ENCODE assay signal across 9 cellular contexts in the genomic region with DNA sequence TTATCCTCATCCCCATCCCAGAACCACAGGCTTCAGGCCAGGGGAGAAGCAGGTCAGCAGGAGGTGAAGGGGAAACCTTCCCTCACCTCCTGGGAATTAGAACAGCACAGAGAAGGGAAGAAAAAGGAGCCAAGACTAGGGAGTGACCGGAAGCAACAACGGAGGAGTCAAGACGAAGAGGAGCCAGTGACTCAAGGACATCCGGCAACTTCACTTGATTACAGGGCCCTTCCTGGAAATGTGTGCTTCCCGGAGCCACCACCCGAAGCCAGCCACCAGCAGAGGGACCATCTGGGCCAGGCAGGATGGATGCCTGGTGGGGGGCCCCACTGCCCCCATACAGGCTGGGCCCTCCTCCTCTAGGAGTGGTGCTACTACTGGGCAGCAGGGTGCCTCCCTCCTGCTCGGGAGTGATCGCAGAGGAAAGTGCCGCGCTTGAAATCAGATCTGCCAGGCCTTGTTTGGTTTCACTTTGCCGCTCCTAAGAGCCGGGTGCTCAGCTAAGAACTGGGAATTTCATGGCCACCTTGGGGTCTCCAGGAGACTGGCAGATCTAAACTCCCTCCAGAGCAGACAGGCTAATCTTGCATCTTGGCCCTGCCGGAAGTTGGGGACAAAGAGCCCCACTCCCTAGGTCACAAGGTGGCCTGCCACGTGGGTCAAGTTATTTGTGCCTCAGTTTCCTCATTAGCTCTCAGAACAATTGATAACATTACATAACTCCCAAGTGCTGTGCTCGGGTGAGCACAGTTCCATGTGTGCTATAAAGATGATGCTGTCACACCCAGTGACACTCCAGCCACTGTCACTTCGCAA. TPM values are rescaled to one million over a fixed set of nuclear protein-coding genes. Genes with fewer than 3 reads are reported as not detected.
DNase-seq lines count a peak whose midpoint lies in the region; ATAC-seq and TF ChIP-seq lines count a peak whose summit lies in the region.
"Had no signal": no experiment of that assay in that cellular context is flagged by ENCODE, and none has a peak within 500 bp of the region (broad histone marks: within the 10 kb centered on the region; RNA-seq: fewer than 3 reads in every experiment).

No MANE protein-coding gene starts in this region.

- H3K36me3 ChIP-seq in esophagus squamous epithelium (no peaks in the 10 kb centered on the region), neural progenitor cell (no peaks in the 10 kb centered on the region)

- H3F3A ChIP-seq in neural progenitor cell (ENCODE audit: low read depth) = peaks cover 15% of the 10 kb centered on the region

- H3K27ac ChIP-seq in esophagus squamous epithelium (peak overlapping the region; percentile 82 to 100 (median 96)), neural progenitor cell (no peak overlapping the region)

- WGBS in esophagus squamous epithelium, 2 donors = 7 to 19% methylated on average over 8 to 10 of the region's 16 CpGs

- H3K4me1 Mint-ChIP-seq in T-helper 2 cell treated with Interferon-gamma antibody and Interleukin-4, amounts not matched to agents 5 μg/mL and 100 μg/mL, for 36 hours (ENCODE audit: low read depth) = peaks cover 7% of the 10 kb centered on the region
- peaks cover 31% of the 10 kb centered on the region for H3K4me1 Mint-ChIP-seq in neural progenitor cell
- H3K4me1 Mint-ChIP-seq in activated T-helper 1 cell treated with anti-CD3 and anti-CD28 coated beads, Interleukin-12 subunit alpha, Interleukin-12 subunit beta, Interleukin-2, Interleukin-4 antibody, amounts not matched to agents 30 ng/mL and 10 ng/mL and 1 ng/mL, durations not matched to agents 14 hours and 24 hours and 36 hours (ENCODE audit: low read depth) = peaks cover 3% of the 10 kb centered on the region
- H3K4me1 Mint-ChIP-seq in stimulated activated naive CD8-positive, alpha-beta T cell treated with anti-CD3 and anti-CD28 coated beads, Interleukin-15, amount 100 ng/mL, for 72 hours = peaks cover 4% of the 10 kb centered on the region

- no peak for TF ChIP-seq POLR2A in esophagus squamous epithelium (IDR thresholded peaks at IDR 0.05)

- peak overlapping the region; percentile 15 to 64 (median 40) for H3K4me3 ChIP-seq in esophagus squamous epithelium
- no peak overlapping the region for H3K4me3 ChIP-seq in neural progenitor cell

- H2AFZ ChIP-seq in neural progenitor cell (replicated peaks) = no peak overlapping the region

- peak in 4 of 6 experiments; percentile 15 to 47 (median 29) for TF ChIP-seq CTCF in esophagus squamous epithelium (IDR thresholded peaks at IDR 0.05)
- peak; percentile 18 for TF ChIP-seq CTCF in neural progenitor cell (IDR thresholded peaks at IDR 0.05)

- H3K27ac Mint-ChIP-seq in T-helper 2 cell treated with Interferon-gamma antibody and Interleukin-4, amounts not matched to agents 5 μg/mL and 100 μg/mL, for 36 hours = peak overlapping the region; percentile 26
- H3K27ac Mint-ChIP-seq in neural progenitor cell = no peak overlapping the region
- no peak overlapping the region for H3K27ac Mint-ChIP-seq in activated T-helper 1 cell treated with anti-CD3 and anti-CD28 coated beads, Interleukin-12 subunit alpha, Interleukin-12 subunit beta, Interleukin-2, Interleukin-4 antibody, amounts not matched to agents 30 ng/mL and 10 ng/mL and 1 ng/mL, durations not matched to agents 14 hours and 24 hours and 36 hours
- H3K27ac Mint-ChIP-seq in stimulated activated naive CD8-positive, alpha-beta T cell treated with anti-CD3 and anti-CD28 coated beads, Interleukin-15, amount 100 ng/mL, for 72 hours = no peak overlapping the region
- H3K27ac Mint-ChIP-seq: activated naive CD8-positive, alpha-beta T cell treated with anti-CD3 and anti-CD28 coated beads, Interleukin-2, amount 10 ng/mL, durations not matched to agents 7 days and 5 days had no signal

- peaks cover 44 to 99% (median 76%) of the 10 kb centered on the region in 3 donors for H3K4me1 ChIP-seq in esophagus squamous epithelium
- peaks cover 31% of the 10 kb centered on the region for H3K4me1 ChIP-seq in neural progenitor cell

- no peaks in the 10 kb centered on the region for H3K9me3 Mint-ChIP-seq in T-helper 2 cell treated with Interferon-gamma antibody and Interleukin-4, amounts not matched to agents 5 μg/mL and 100 μg/mL, for 36 hours
- no peaks in the 10 kb centered on the region for H3K9me3 Mint-ChIP-seq in neural progenitor cell
- H3K9me3 Mint-ChIP-seq in activated T-helper 1 cell treated with anti-CD3 and anti-CD28 coated beads, Interleukin-12 subunit alpha, Interleukin-12 subunit beta, Interleukin-2, Interleukin-4 antibody, amounts not matched to agents 30 ng/mL and 10 ng/mL and 1 ng/mL, durations not matched to agents 14 hours and 24 hours and 36 hours = no peaks in the 10 kb centered on the region
- no peaks in the 10 kb centered on the region for H3K9me3 Mint-ChIP-seq in stimulated activated naive CD8-positive, alpha-beta T cell treated with anti-CD3 and anti-CD28 coated beads, Interleukin-15, amount 100 ng/mL, for 72 hours
- H3K9me3 Mint-ChIP-seq: activated naive CD8-positive, alpha-beta T cell treated with anti-CD3 and anti-CD28 coated beads, Interleukin-2, amount 10 ng/mL, durations not matched to agents 7 days and 5 days had no signal

- peak overlapping the region; percentile 50 for H3K4me2 ChIP-seq in neural progenitor cell

- intact Hi-C loops in esophagus squamous epithelium (cut with DNase I) = no loop called here
- intact Hi-C loops in activated T-helper 1 cell treated with anti-CD3 and anti-CD28 coated beads, Interleukin-12 subunit alpha, Interleukin-12 subunit beta, Interleukin-2, Interleukin-4 antibody, amounts not matched to agents 30 ng/mL and 10 ng/mL and 1 ng/mL, durations not matched to agents 14 hours and 24 hours and 36 hours (cut with micrococcal nuclease) = no loop called here

- no peak overlapping the region for H3K9ac ChIP-seq in neural progenitor cell

- peaks cover 94% of the 10 kb centered on the region for H3K79me2 ChIP-seq in neural progenitor cell (ENCODE audit: low read depth)

- no peak for ATAC-seq in HG02610 (IDR thresholded peaks at IDR 0.05; ENCODE audit: unreplicated experiment)
- no peak for ATAC-seq in stimulated activated naive CD8-positive, alpha-beta T cell treated with anti-CD3 and anti-CD28 coated beads, Interleukin-15, amount 100 ng/mL, for 72 hours

- DNase-seq in T-helper 2 cell treated with Interferon-gamma antibody and Interleukin-4, amounts not matched to agents 5 μg/mL and 100 μg/mL, for 36 hours (ENCODE audit: low spot score) = no peak
- DNase-seq in T-helper 2 cell (no peak), SK-N-DZ (ENCODE audit: low spot score) (peak; percentile 75), esophagus squamous epithelium (lab: John Stamatoyannopoulos, UW) (no peak), neural progenitor cell (ENCODE audit: low spot score) (peak; percentile 35)
- DNase-seq in activated T-helper 1 cell treated with anti-CD3 and anti-CD28 coated beads, Interleukin-12 subunit alpha, Interleukin-12 subunit beta, Interleukin-2, Interleukin-4 antibody, amounts not matched to agents 30 ng/mL and 10 ng/mL and 1 ng/mL, durations not matched to agents 14 hours and 24 hours and 36 hours (ENCODE audit: low spot score) = no peak
- DNase-seq in stimulated activated naive CD8-positive, alpha-beta T cell treated with anti-CD3 and anti-CD28 coated beads, Interleukin-15, amount 100 ng/mL, for 72 hours = no peak
- DNase-seq: activated naive CD8-positive, alpha-beta T cell treated with anti-CD3 and anti-CD28 coated beads, Interleukin-2, amount 10 ng/mL, durations not matched to agents 7 days and 5 days had no signal

- H4K20me1 ChIP-seq in neural progenitor cell (ENCODE audit: low read depth) = peaks cover 56% of the 10 kb centered on the region

- H3K4me3 Mint-ChIP-seq in T-helper 2 cell treated with Interferon-gamma antibody and Interleukin-4, amounts not matched to agents 5 μg/mL and 100 μg/mL, for 36 hours = no peak overlapping the region
- H3K4me3 Mint-ChIP-seq in neural progenitor cell = peak overlapping the region; percentile 38
- no peak overlapping the region for H3K4me3 Mint-ChIP-seq in activated T-helper 1 cell treated with anti-CD3 and anti-CD28 coated beads, Interleukin-12 subunit alpha, Interleukin-12 subunit beta, Interleukin-2, Interleukin-4 antibody, amounts not matched to agents 30 ng/mL and 10 ng/mL and 1 ng/mL, durations not matched to agents 14 hours and 24 hours and 36 hours
- H3K4me3 Mint-ChIP-seq in stimulated activated naive CD8-positive, alpha-beta T cell treated with anti-CD3 and anti-CD28 coated beads, Interleukin-15, amount 100 ng/mL, for 72 hours = no peak overlapping the region
- H3K4me3 Mint-ChIP-seq: activated naive CD8-positive, alpha-beta T cell treated with anti-CD3 and anti-CD28 coated beads, Interleukin-2, amount 10 ng/mL, durations not matched to agents 7 days and 5 days had no signal

- H3K27me3 ChIP-seq in esophagus squamous epithelium (no peaks in the 10 kb centered on the region), neural progenitor cell (no peaks in the 10 kb centered on the region)

- H3K9me3 ChIP-seq in esophagus squamous epithelium = no peaks in the 10 kb centered on the region
- no peaks in the 10 kb centered on the region for H3K9me3 ChIP-seq in neural progenitor cell (ENCODE audit: low read depth)

- no peaks in the 10 kb centered on the region for H3K36me3 Mint-ChIP-seq in T-helper 2 cell treated with Interferon-gamma antibody and Interleukin-4, amounts not matched to agents 5 μg/mL and 100 μg/mL, for 36 hours (ENCODE audit: low read depth)
- peaks cover 12% of the 10 kb centered on the region for H3K36me3 Mint-ChIP-seq in neural progenitor cell
- no peaks in the 10 kb centered on the region for H3K36me3 Mint-ChIP-seq in activated T-helper 1 cell treated with anti-CD3 and anti-CD28 coated beads, Interleukin-12 subunit alpha, Interleukin-12 subunit beta, Interleukin-2, Interleukin-4 antibody, amounts not matched to agents 30 ng/mL and 10 ng/mL and 1 ng/mL, durations not matched to agents 14 hours and 24 hours and 36 hours (ENCODE audit: low read depth)
- H3K36me3 Mint-ChIP-seq: activated naive CD8-positive, alpha-beta T cell treated with anti-CD3 and anti-CD28 coated beads, Interleukin-2, amount 10 ng/mL, durations not matched to agents 7 days and 5 days had no signal

- H3K27me3 Mint-ChIP-seq in T-helper 2 cell treated with Interferon-gamma antibody and Interleukin-4, amounts not matched to agents 5 μg/mL and 100 μg/mL, for 36 hours (ENCODE audit: low read depth) = peaks cover 2% of the 10 kb centered on the region
- H3K27me3 Mint-ChIP-seq in neural progenitor cell (ENCODE audit: insufficient read depth, low read depth) = peaks cover 3% of the 10 kb centered on the region
- peaks cover 3% of the 10 kb centered on the region for H3K27me3 Mint-ChIP-seq in activated T-helper 1 cell treated with anti-CD3 and anti-CD28 coated beads, Interleukin-12 subunit alpha, Interleukin-12 subunit beta, Interleukin-2, Interleukin-4 antibody, amounts not matched to agents 30 ng/mL and 10 ng/mL and 1 ng/mL, durations not matched to agents 14 hours and 24 hours and 36 hours (ENCODE audit: insufficient read depth)
- peaks cover 31% of the 10 kb centered on the region for H3K27me3 Mint-ChIP-seq in stimulated activated naive CD8-positive, alpha-beta T cell treated with anti-CD3 and anti-CD28 coated beads, Interleukin-15, amount 100 ng/mL, for 72 hours

RNA-seq across cellular contexts. Expression of gene CDC42EP4, which starts 6.6 kb away (rescaled TPM):
- polyA plus RNA-seq in SK-N-DZ (2014; cell fraction: cytosol; rRNA removed) = 54.4 and 60.4 TPM in 2 replicates
- 19.4 and 26.2 TPM in 2 replicates for polyA plus RNA-seq in SK-N-DZ (2014; cell fraction: nucleus; rRNA removed)
- total RNA-seq in esophagus squamous epithelium = 10 to 100 TPM; 45.1 to 63.9 (median 52.9) TPM
- total RNA-seq in neural progenitor cell (ENCODE audit: low replicate concordance) = 10.8 and 28.9 TPM in 2 replicates
- total RNA-seq in activated T-helper 1 cell treated with anti-CD3 and anti-CD28 coated beads, Interleukin-12 subunit alpha, Interleukin-12 subunit beta, Interleukin-2, Interleukin-4 antibody, amounts not matched to agents 30 ng/mL and 10 ng/mL and 1 ng/mL, durations not matched to agents 14 hours and 24 hours and 36 hours = 0.78 and 1.1 TPM in 2 replicates

RNA-seq across cellular contexts. Expression of gene CPSF4L, which starts 43.5 kb away (rescaled TPM):
- not detected in 2 replicates for polyA plus RNA-seq in SK-N-DZ (2014; cell fraction: cytosol; rRNA removed)
- polyA plus RNA-seq in SK-N-DZ (2014; cell fraction: nucleus; rRNA removed) = not detected in 2 replicates
- total RNA-seq in esophagus squamous epithelium (not detected), neural progenitor cell (ENCODE audit: low replicate concordance) (not detected in 2 replicates)
- total RNA-seq in activated T-helper 1 cell treated with anti-CD3 and anti-CD28 coated beads, Interleukin-12 subunit alpha, Interleukin-12 subunit beta, Interleukin-2, Interleukin-4 antibody, amounts not matched to agents 30 ng/mL and 10 ng/mL and 1 ng/mL, durations not matched to agents 14 hours and 24 hours and 36 hours = not detected in 2 replicates
- total RNA-seq: activated naive CD8-positive, alpha-beta T cell treated with anti-CD3 and anti-CD28 coated beads, Interleukin-2, amount 10 ng/mL, durations not matched to agents 7 days and 5 days had no signal

Comparison
In these comparisons a context has a peak if more than half of its experiments do, and no peak if none do; other contexts are left out.
1. DNase-seq: peak in SK-N-DZ (single experiment) and neural progenitor cell (single experiment); none in T-helper 2 cell treated with Interferon-gamma antibody and Interleukin-4, amounts not matched to agents 5 μg/mL and 100 μg/mL, for 36 hours (single experiment), T-helper 2 cell (0 of 5), esophagus squamous epithelium (single experiment), activated T-helper 1 cell treated with anti-CD3 and anti-CD28 coated beads, Interleukin-12 subunit alpha, Interleukin-12 subunit beta, Interleukin-2, Interleukin-4 antibody, amounts not matched to agents 30 ng/mL and 10 ng/mL and 1 ng/mL, durations not matched to agents 14 hours and 24 hours and 36 hours (single experiment) and stimulated activated naive CD8-positive, alpha-beta T cell treated with anti-CD3 and anti-CD28 coated beads, Interleukin-15, amount 100 ng/mL, for 72 hours (0 of 2).